In genomic region chr6:159973951-159974350, GRCh38 we compare ENCODE assay signal across 8 cellular contexts. TPM values are rescaled to one million over a fixed set of nuclear protein-coding genes. Genes with fewer than 3 reads are reported as not detected.
DNase-seq lines count a peak whose midpoint lies in the region; ATAC-seq and TF ChIP-seq lines count a peak whose summit lies in the region.

No MANE protein-coding gene starts in this region.

- no peaks in the 10 kb centered on the region for H3K9me3 ChIP-seq in tibial nerve

- H3K4me3 ChIP-seq in tibial nerve, result no peak overlapping the region

- TF ChIP-seq POLR2A in tibial nerve (IDR thresholded peaks at IDR 0.05), result no peak

- H3K36me3 ChIP-seq in tibial nerve, result no peaks in the 10 kb centered on the region

- H3K9me3 Mint-ChIP-seq in activated naive CD4-positive, alpha-beta T cell treated with anti-CD3 and anti-CD28 coated beads for 36 hours, result no peaks in the 10 kb centered on the region
- H3K9me3 Mint-ChIP-seq in naive thymus-derived CD8-positive, alpha-beta T cell, result no peaks in the 10 kb centered on the region

- peaks cover 0 to 74% (median 41%) of the 10 kb centered on the region in 4 donors for H3K4me1 ChIP-seq in tibial nerve

- H3K4me3 Mint-ChIP-seq in activated naive CD4-positive, alpha-beta T cell treated with anti-CD3 and anti-CD28 coated beads for 36 hours, result no peak overlapping the region
- peak overlapping the region in 3 of 10 donors; percentile 2 to 19 (median 16) for H3K4me3 Mint-ChIP-seq in naive thymus-derived CD8-positive, alpha-beta T cell

- no peak for TF ChIP-seq CTCF in tibial nerve (IDR thresholded peaks at IDR 0.05)

- intact Hi-C loops in activated naive CD4-positive, alpha-beta T cell treated with anti-CD3 and anti-CD28 coated beads for 36 hours (cut with micrococcal nuclease), result loop anchor here (1.0 to 10.0 kb wide), 2 partner anchors 8 to 909 kb away; no protein-coding TSS in a partner anchor

- no peaks in the 10 kb centered on the region for H3K27me3 Mint-ChIP-seq in activated naive CD4-positive, alpha-beta T cell treated with anti-CD3 and anti-CD28 coated beads for 36 hours (ENCODE audit: low read depth)
- H3K27me3 Mint-ChIP-seq in naive thymus-derived CD8-positive, alpha-beta T cell, result no peaks in the 10 kb centered on the region

- no peaks in the 10 kb centered on the region for H3K36me3 Mint-ChIP-seq in activated naive CD4-positive, alpha-beta T cell treated with anti-CD3 and anti-CD28 coated beads for 36 hours (ENCODE audit: low read depth)
- no peaks in the 10 kb centered on the region for H3K36me3 Mint-ChIP-seq in naive thymus-derived CD8-positive, alpha-beta T cell

- WGBS in tibial nerve, 2 donors, result 81 to 91% methylated on average over 2 of the region's 2 CpGs

- CTCF ChIA-PET in activated naive CD4-positive, alpha-beta T cell treated with anti-CD3 and anti-CD28 coated beads for 36 hours (lab: Charles Lee), result interaction anchor here (0.7 to 1.4 kb wide), 5 partner anchors 10 to 164 kb away, joined by 3 to 6 read pairs (median 3); no protein-coding TSS in a partner anchor

- H3K4me1 Mint-ChIP-seq in activated naive CD4-positive, alpha-beta T cell treated with anti-CD3 and anti-CD28 coated beads for 36 hours (ENCODE audit: low read depth), result peaks cover 80% of the 10 kb centered on the region
- peaks cover 57 to 87% (median 85%) of the 10 kb centered on the region in 4 donors for H3K4me1 Mint-ChIP-seq in naive thymus-derived CD8-positive, alpha-beta T cell

- no peaks in the 10 kb centered on the region for H3K27me3 ChIP-seq in tibial nerve

- peak; percentile 49 for DNase-seq in activated naive CD4-positive, alpha-beta T cell treated with anti-CD3 and anti-CD28 coated beads for 36 hours
- no peak for DNase-seq in activated naive CD4-positive, alpha-beta T cell (lab: John Stamatoyannopoulos, UW)
- DNase-seq in NCI-H524 (lab: John Stamatoyannopoulos, UW) (peak; percentile 75 to 82), fibroblast of gingiva (ENCODE audit: low read depth) (peak; percentile 75), tibial nerve (ENCODE audit: low spot score in 2 of 2) (no peak), NCI-H128 (lab: John Stamatoyannopoulos, UW; ENCODE audit: unreplicated experiment) (no peak)
- no peak for DNase-seq in naive thymus-derived CD8-positive, alpha-beta T cell

- ATAC-seq in HG02885 (IDR thresholded peaks at IDR 0.05; ENCODE audit: poor library complexity, unreplicated experiment), result peak; percentile 50
- ATAC-seq in naive thymus-derived CD8-positive, alpha-beta T cell, result no peak

- peak in 1 of 2 donors; percentile 62 for TF ChIP-seq EP300 in tibial nerve (IDR thresholded peaks at IDR 0.05)

- peak overlapping the region; percentile 82 for H3K27ac Mint-ChIP-seq in activated naive CD4-positive, alpha-beta T cell treated with anti-CD3 and anti-CD28 coated beads for 36 hours
- peak overlapping the region in 5 of 10 donors; percentile 32 to 68 (median 40) for H3K27ac Mint-ChIP-seq in naive thymus-derived CD8-positive, alpha-beta T cell

- POLR2A ChIA-PET in naive thymus-derived CD8-positive, alpha-beta T cell (lab: Charles Lee), result no interaction called here

- H3K27ac ChIP-seq in tibial nerve, result peak overlapping the region in 3 of 4 donors; percentile 50 to 76 (median 67)

RNA-seq across cellular contexts. Expression of gene IGF2R, which starts 5.1 kb away (rescaled TPM):
- total RNA-seq in activated naive CD4-positive, alpha-beta T cell treated with anti-CD3 and anti-CD28 coated beads for 36 hours, result 10 to 100 TPM; 42.1 to 44.5 TPM
- total RNA-seq in tibial nerve, result 10 to 100 TPM; 60.1 to 81.3 (median 68.5) TPM
- total RNA-seq in naive thymus-derived CD8-positive, alpha-beta T cell, result 10 to 100 TPM; 63.1 to 69.7 TPM
- 10 to 100 TPM in 2 of 3 donors, 1 to 10 TPM in 1; 9.1 to 19.3 (median 13.6) TPM for polyA plus RNA-seq in naive thymus-derived CD8-positive, alpha-beta T cell

Comparison
In these comparisons a context has a peak if more than half of its experiments do, and no peak if none do; other contexts are left out.
1. DNase-seq: peak in activated naive CD4-positive, alpha-beta T cell treated with anti-CD3 and anti-CD28 coated beads for 36 hours (single experiment), NCI-H524 (2 of 2) and fibroblast of gingiva (single experiment); none in activated naive CD4-positive, alpha-beta T cell (0 of 4), tibial nerve (0 of 2), naive thymus-derived CD8-positive, alpha-beta T cell (0 of 10) and NCI-H128 (single experiment).